ENCODE assay signal across 32 cellular contexts in the genomic region with DNA sequence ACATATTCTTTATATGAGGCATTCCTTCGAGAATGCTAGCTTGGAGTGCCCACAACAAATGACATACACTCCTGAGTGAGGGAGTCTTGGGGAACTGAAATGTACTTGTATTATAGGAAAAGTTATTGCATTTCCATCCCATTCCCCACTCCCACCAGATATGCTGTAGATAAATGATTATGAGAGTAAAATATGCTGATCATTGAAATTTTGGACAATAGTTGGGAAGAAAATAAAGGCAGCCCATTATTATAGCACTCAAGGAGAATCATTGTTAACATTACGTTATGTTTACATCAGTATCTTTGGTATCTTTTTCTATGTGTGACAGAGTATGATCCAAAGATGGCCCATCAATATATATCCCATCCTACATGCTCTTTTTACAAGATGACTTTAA.
"Had no signal": no experiment of that assay in that cellular context is flagged by ENCODE, and none has a peak within 500 bp of the region (broad histone marks: within the 10 kb centered on the region; RNA-seq: fewer than 3 reads in every experiment).

No MANE protein-coding gene starts in this region.

- H3K27ac ChIP-seq: body of pancreas, brain microvascular endothelial cell, breast epithelium, WERI-Rb-1 had no signal

- DNase-seq: activated CD4-positive, alpha-beta memory T cell treated with anti-CD3 and anti-CD28 coated beads, Interleukin-2, amount 10 ng/mL, durations not matched to agents 7 days and 5 days; activated CD4-positive, alpha-beta T cell treated with anti-CD3 and anti-CD28 coated beads for 1 hour; activated CD4-positive, alpha-beta T cell treated with anti-CD3 and anti-CD28 coated beads for 36 hours; activated CD4-positive, alpha-beta T cell treated with anti-CD3 and anti-CD28 coated beads for 48 hours; activated CD4-positive, alpha-beta T cell treated with anti-CD3 and anti-CD28 coated beads, Interleukin-2, amount 10 ng/mL, durations not matched to agents 7 days and 5 days; activated CD4-positive, alpha-beta T cell treated with anti-CD3 and anti-CD28 coated beads, Interleukin-2, amount 50 U/mL, for 48 hours; activated CD4-positive, CD25-positive, alpha-beta regulatory T cell; activated CD8-positive, alpha-beta memory T cell treated with anti-CD3 and anti-CD28 coated beads for 24 hours; activated CD8-positive, alpha-beta memory T cell treated with anti-CD3 and anti-CD28 coated beads, Interleukin-2, amount 10 ng/mL, durations not matched to agents 7 days and 5 days; activated CD8-positive, alpha-beta memory T cell treated with anti-CD3 and anti-CD28 coated beads, Interleukin-2, amount 50 U/mL, for 48 hours; activated CD8-positive, alpha-beta T cell treated with anti-CD3 and anti-CD28 coated beads, Interleukin-2, amount 10 ng/mL, durations not matched to agents 7 days and 5 days; activated effector memory CD4-positive, alpha-beta T cell treated with Interleukin-2 at 50 U/mL for 16 hours; activated gamma-delta T cell; activated naive CD4-positive, alpha-beta T cell treated with anti-CD3 and anti-CD28 coated beads, Interleukin-2, amount 10 ng/mL, durations not matched to agents 7 days and 5 days; activated naive CD4-positive, alpha-beta T cell treated with Interleukin-2 at 50 U/mL for 16 hours; activated naive CD8-positive, alpha-beta T cell treated with anti-CD3 and anti-CD28 coated beads, Interleukin-2, amount 10 ng/mL, durations not matched to agents 7 days and 5 days; activated naive CD8-positive, alpha-beta T cell treated with anti-CD3 and anti-CD28 coated beads, Interleukin-2, amount 50 U/mL, for 24 hours; activated T-cell treated with anti-CD3 and anti-CD28 coated beads, Interleukin-2, amount 50 U/mL, for 24 hours; activated T-cell treated with anti-CD3 and anti-CD28 coated beads, Interleukin-2, amount 50 U/mL, for 48 hours; aorta; body of pancreas; brain microvascular endothelial cell; central memory CD4-positive, alpha-beta T cell; T-helper 1 cell; T-helper 2 cell; T-helper 9 cell; WERI-Rb-1 had no signal

- ATAC-seq: activated CD4-positive, alpha-beta T cell treated with anti-CD3 and anti-CD28 coated beads for 36 hours; activated CD4-positive, CD25-positive, alpha-beta regulatory T cell treated with anti-CD3 and anti-CD28 coated beads, Interleukin-2, amount 50 U/mL, for 24 hours; activated CD8-positive, alpha-beta memory T cell treated with anti-CD3 and anti-CD28 coated beads, Interleukin-2, amount 10 ng/mL, durations not matched to agents 7 days and 5 days; activated CD8-positive, alpha-beta T cell treated with anti-CD3 and anti-CD28 coated beads, Interleukin-2, amount 10 ng/mL, durations not matched to agents 7 days and 5 days; activated naive CD8-positive, alpha-beta T cell treated with anti-CD3 and anti-CD28 coated beads, Interleukin-2, amount 50 U/mL, for 24 hours; body of pancreas; WTC11 had no signal

- H3K9me3 ChIP-seq: body of pancreas had no signal

- FAIRE-seq: astrocyte, TTC549 had no signal

- H3K4me1 ChIP-seq: body of pancreas, breast epithelium had no signal

- H3K36me3 ChIP-seq: brain microvascular endothelial cell, breast epithelium, WERI-Rb-1 had no signal

- H3K27me3 ChIP-seq: body of pancreas, brain microvascular endothelial cell, breast epithelium had no signal

- H3K4me3 ChIP-seq: body of pancreas, breast epithelium had no signal
